In genomic region chr13:112704634-112705145, GRCh38 we compare ENCODE assay signal across 15 cellular contexts. TPM values are rescaled to one million over a fixed set of nuclear protein-coding genes. Genes with fewer than 3 reads are reported as not detected.
DNase-seq lines count a peak whose midpoint lies in the region; ATAC-seq and TF ChIP-seq lines count a peak whose summit lies in the region.
"Had no signal": no experiment of that assay in that cellular context is flagged by ENCODE, and none has a peak within 500 bp of the region (broad histone marks: within the 10 kb centered on the region; RNA-seq: fewer than 3 reads in every experiment).

No MANE protein-coding gene starts in this region.

- H3F3A ChIP-seq in GM23338 (replicated peaks; ENCODE audit: low read depth), result no peaks in the 10 kb centered on the region

- no peaks in the 10 kb centered on the region for H4K20me1 ChIP-seq in GM23338 (replicated peaks; ENCODE audit: insufficient read depth)

- H3K4me3 ChIP-seq in GM23338 (no peak overlapping the region), iPS-20b (ENCODE audit: low read length) (no peak overlapping the region), gastrocnemius medialis (peak overlapping the region in 1 of 4 donors; percentile 11)
- H3K4me3 ChIP-seq: tibial nerve had no signal

- peaks cover 8% of the 10 kb centered on the region for H3K27me3 Mint-ChIP-seq in GM23338 (ENCODE audit: insufficient read depth, low read depth, poor library complexity)
- H3K27me3 Mint-ChIP-seq: activated CD4-positive, alpha-beta T cell treated with anti-CD3 and anti-CD28 coated beads, Interleukin-2, amount 10 ng/mL, durations not matched to agents 7 days and 5 days had no signal

- H3K36me3 Mint-ChIP-seq in GM23338 (ENCODE audit: low read depth), result peaks cover 15% of the 10 kb centered on the region; the same call in 2 of the 3 replicates
- H3K36me3 Mint-ChIP-seq: stimulated activated effector memory CD8-positive, alpha-beta T cell treated with anti-CD3 and anti-CD28 coated beads, Interleukin-12 subunit alpha, Interleukin-12 subunit beta, amount 100 ng/mL, for 72 hours had no signal

- 0 out of 2 replicates have a peak overlapping the region, but pooled peaks have one; percentile 33 for H3K27ac Mint-ChIP-seq in GM23338
- H3K27ac Mint-ChIP-seq: activated CD4-positive, alpha-beta T cell treated with anti-CD3 and anti-CD28 coated beads, Interleukin-2, amount 10 ng/mL, durations not matched to agents 7 days and 5 days had no signal

- peaks cover 67% of the 10 kb centered on the region for H3K4me1 Mint-ChIP-seq in GM23338

- H3K9me3 Mint-ChIP-seq in GM23338, result no peaks in the 10 kb centered on the region
- H3K9me3 Mint-ChIP-seq: activated CD4-positive, alpha-beta T cell treated with anti-CD3 and anti-CD28 coated beads, Interleukin-2, amount 10 ng/mL, durations not matched to agents 7 days and 5 days; stimulated activated effector memory CD8-positive, alpha-beta T cell treated with anti-CD3 and anti-CD28 coated beads, Interleukin-12 subunit alpha, Interleukin-12 subunit beta, amount 100 ng/mL, for 72 hours had no signal

- peak overlapping the region; percentile 1; the same call in 1 of the 2 replicates for H3K9ac ChIP-seq in iPS-20b (ENCODE audit: low read depth, low read length)

- intact Hi-C loops in gastrocnemius medialis (cut with DNase I; ENCODE audit: low total_unique reads), result no loop called here

- TF ChIP-seq CTCF in GM23338 (conservative IDR thresholded peaks at IDR 0.05; ENCODE audit: low read depth in 2 of 2) (no peak), gastrocnemius medialis (IDR thresholded peaks at IDR 0.05 in 4 of 5, conservative IDR thresholded peaks at IDR 0.05 in 1 of 5) (no peak)

- H3K36me3 ChIP-seq in GM23338 (ENCODE audit: insufficient read depth) (no peaks in the 10 kb centered on the region), iPS-20b (ENCODE audit: insufficient read depth, low read depth, low read length) (no peaks in the 10 kb centered on the region), gastrocnemius medialis (no peaks in the 10 kb centered on the region)

- H3K4me3 Mint-ChIP-seq in GM23338, result no peak overlapping the region; the same call in 2 of the 3 replicates
- H3K4me3 Mint-ChIP-seq: activated CD4-positive, alpha-beta T cell treated with anti-CD3 and anti-CD28 coated beads, Interleukin-2, amount 10 ng/mL, durations not matched to agents 7 days and 5 days; stimulated activated effector memory CD8-positive, alpha-beta T cell treated with anti-CD3 and anti-CD28 coated beads, Interleukin-12 subunit alpha, Interleukin-12 subunit beta, amount 100 ng/mL, for 72 hours had no signal

- H3K9me2 ChIP-seq in GM23338 (ENCODE audit: insufficient read depth), result no peaks in the 10 kb centered on the region

- H3K79me2 ChIP-seq in GM23338 (replicated peaks; ENCODE audit: insufficient read depth), result peaks cover 98% of the 10 kb centered on the region

- H3K9me3 ChIP-seq in iPS-20b (ENCODE audit: insufficient read depth, low read depth, low read length), result no peaks in the 10 kb centered on the region
- H3K9me3 ChIP-seq in gastrocnemius medialis, result no peaks in the 10 kb centered on the region
- H3K9me3 ChIP-seq: tibial nerve had no signal

- in situ Hi-C loops in gastrocnemius medialis (cut with MboI; ENCODE audit: low sequenced_read_pairs in 4 of 4), result no loop called here

- H3K27me3 ChIP-seq in GM23338 (ENCODE audit: insufficient read depth) (no peaks in the 10 kb centered on the region), iPS-20b (ENCODE audit: insufficient read depth, low read length) (no peaks in the 10 kb centered on the region), gastrocnemius medialis (no peaks in the 10 kb centered on the region)
- H3K27me3 ChIP-seq: tibial nerve had no signal

- DNase-seq in GM23338 (ENCODE audit: low spot score) (no peak), MV-4-11 (lab: John Stamatoyannopoulos, UW) (peak; percentile 9), gastrocnemius medialis (no peak), amniotic stem cell (lab: John Stamatoyannopoulos, UW) (no peak)
- no peak for DNase-seq in NK-92 treated with Interleukin-12 subunit alpha and Interleukin-12 subunit beta, amount 100 ng/mL, for 24 hours (lab: John Stamatoyannopoulos, UW)
- DNase-seq: activated CD4-positive, alpha-beta T cell treated with anti-CD3 and anti-CD28 coated beads, Interleukin-2, amount 10 ng/mL, durations not matched to agents 7 days and 5 days; activated gamma-delta T cell treated with Interleukin-2 at 50 U/mL for 16 hours; AML-193; NCI-H1105 treated with DMSO at 0.1 percent for 48 hours; NCI-H510A treated with DMSO at 0.1 percent for 48 hours had no signal

- peak overlapping the region; percentile 81 for H3K27ac ChIP-seq in GM23338 (ENCODE audit: low read depth)
- H3K27ac ChIP-seq in iPS-20b (ENCODE audit: low read length), result no peak overlapping the region
- peak overlapping the region; percentile 17 to 55 (median 44) for H3K27ac ChIP-seq in gastrocnemius medialis
- H3K27ac ChIP-seq: RWPE1 had no signal

- no peak for TF ChIP-seq POLR2A in gastrocnemius medialis (IDR thresholded peaks at IDR 0.05)

- peak overlapping the region; percentile 74 for H3K4me2 ChIP-seq in GM23338

- H3K4me1 ChIP-seq in GM23338 (ENCODE audit: insufficient read depth) (peaks cover 57% of the 10 kb centered on the region), iPS-20b (ENCODE audit: insufficient read depth, low read length) (peaks cover 31% of the 10 kb centered on the region), gastrocnemius medialis (peaks cover 1 to 16% of the 10 kb centered on the region in 2 donors)
- H3K4me1 ChIP-seq: tibial nerve had no signal

- H2AFZ ChIP-seq in GM23338, result no peak overlapping the region

- ATAC-seq in GM23338 (no peak), gastrocnemius medialis (peak in 1 of 2 donors; percentile 30), HG02852 (IDR thresholded peaks at IDR 0.05; ENCODE audit: unreplicated experiment) (no peak)
- ATAC-seq: stimulated activated effector memory CD8-positive, alpha-beta T cell treated with anti-CD3 and anti-CD28 coated beads, Interleukin-12 subunit alpha, Interleukin-12 subunit beta, amount 100 ng/mL, for 72 hours had no signal

TF ChIP-seq in GM23338, 12 proteins besides CTCF, POLR2A, EP300 and RAD21 (continues in another document):
- no peak for TF ChIP-seq CREB1 (CRISPR knock-in tag; IDR thresholded peaks at IDR 0.05; ENCODE audit: low read depth)
- TF ChIP-seq ZNF114 (CRISPR knock-in tag; IDR thresholded peaks at IDR 0.05), result no peak
- no peak for TF ChIP-seq EZH2phosphoT487 (IDR thresholded peaks at IDR 0.05; ENCODE audit: unreplicated experiment)
- TF ChIP-seq EZH2 (IDR thresholded peaks at IDR 0.05; ENCODE audit: low read depth, unreplicated experiment), result no peak
- TF ChIP-seq ZNF331 (CRISPR knock-in tag; IDR thresholded peaks at IDR 0.05; ENCODE audit: low read depth), result no peak
- no peak for TF ChIP-seq POLR2AphosphoS5 (IDR thresholded peaks at IDR 0.05; ENCODE audit: low read depth)
- no peak for TF ChIP-seq ETS1 (IDR thresholded peaks at IDR 0.05)
- no peak for TF ChIP-seq JUNB (IDR thresholded peaks at IDR 0.05; ENCODE audit: unreplicated experiment)
- no peak for TF ChIP-seq REST (IDR thresholded peaks at IDR 0.05; ENCODE audit: unreplicated experiment)

RNA-seq across cellular contexts. Expression of gene ATP11A, which starts 14.9 kb away (rescaled TPM):
- total RNA-seq in GM23338 (2014; rRNA removed; shearing (Covaris generic)), result 35.1 and 52.6 TPM in 2 replicates
- polyA plus RNA-seq in GM23338 (2016; fragmentation: Nextera tagmentation; extraction: Ambion mirVana), result 12.3 and 12.8 TPM in 2 replicates
- total RNA-seq in gastrocnemius medialis, result 10 to 100 TPM; 10.0 to 14.2 (median 12.6) TPM
